ENCODE assay signal across 26 cellular contexts in the genomic region with DNA sequence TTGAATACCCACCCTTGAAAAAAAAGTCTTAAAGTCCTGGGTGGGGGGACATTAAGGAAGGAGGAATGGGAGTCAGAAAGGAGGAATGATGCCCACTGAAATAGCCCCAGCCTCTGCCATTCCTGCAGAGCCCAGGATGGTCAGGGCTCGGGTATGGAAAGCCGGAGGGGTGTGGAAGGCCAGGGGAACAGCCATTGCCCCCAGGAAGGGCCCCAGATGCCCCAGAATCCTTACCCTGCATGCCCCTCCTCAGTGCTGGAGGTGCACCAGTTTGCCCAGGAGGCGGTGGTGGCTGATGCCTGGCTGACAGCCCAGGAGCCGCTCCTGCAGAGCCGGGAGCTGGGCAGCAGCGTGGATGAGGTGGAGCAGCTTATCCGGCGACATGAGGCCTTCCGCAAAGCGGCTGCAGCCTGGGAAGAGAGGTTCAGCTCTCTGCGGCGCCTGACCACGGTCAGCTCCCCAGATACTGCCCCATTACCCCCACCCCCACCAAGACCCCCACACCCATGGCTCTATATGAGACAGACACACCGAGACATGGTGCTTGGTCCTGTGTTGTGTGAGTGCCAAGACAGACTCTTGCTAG. TPM values are rescaled to one million over a fixed set of nuclear protein-coding genes. Genes with fewer than 3 reads are reported as not detected.
A peak's percentile ranks its signal among the peaks of the same experiment; 100 is the strongest.
DNase-seq lines count a peak whose midpoint lies in the region; ATAC-seq and TF ChIP-seq lines count a peak whose summit lies in the region.
"Had no signal": no experiment of that assay in that cellular context is flagged by ENCODE, and none has a peak within 500 bp of the region (broad histone marks: within the 10 kb centered on the region; RNA-seq: fewer than 3 reads in every experiment).

No MANE protein-coding gene starts in this region.

- H3K14ac ChIP-seq in neuronal stem cell (ENCODE audit: low read length): peak overlapping the region; percentile 56

- no peak overlapping the region for H2BK12ac ChIP-seq in neuronal stem cell (ENCODE audit: low read length)

- peaks cover 41% of the 10 kb centered on the region for H3K27me3 Mint-ChIP-seq in activated CD8-positive, alpha-beta T cell treated with anti-CD3 and anti-CD28 coated beads for 36 hours

- H2BK15ac ChIP-seq in neuronal stem cell (ENCODE audit: low read length): peak overlapping the region; percentile 67

- peaks cover 0 to 1% of the 10 kb centered on the region in 2 donors for H3K9me3 ChIP-seq in neuronal stem cell (replicated peaks in 1 of 2; ENCODE audit: control insufficient read depth in 2 of 2, insufficient read depth in 1 of 2, low read depth in 1 of 2, low read length in 2 of 2)
- H3K9me3 ChIP-seq: BLaER1 treated with 17β-estradiol and CSF1 and Interleukin-3, amounts not matched to agents 10 nM and 100 nM; MG63; SJCRH30 had no signal

- H3K36me3 ChIP-seq in neuronal stem cell (replicated peaks in 1 of 2; ENCODE audit: control insufficient read depth in 2 of 2, insufficient read depth in 2 of 2, low read length in 2 of 2): no peaks in the 10 kb centered on the region
- H3K36me3 ChIP-seq: BLaER1 treated with 17β-estradiol and CSF1 and Interleukin-3, amounts not matched to agents 10 nM and 100 nM; MG63; SJCRH30 had no signal

- no peak for ATAC-seq in activated CD8-positive, alpha-beta T cell treated with anti-CD3 and anti-CD28 coated beads for 36 hours
- ATAC-seq: GM12878, HCT116, PC-3, T-cell had no signal

- no peak overlapping the region for H3K4ac ChIP-seq in neuronal stem cell (ENCODE audit: low read length)

- TF ChIP-seq CTCF in foreskin fibroblast (IDR thresholded peaks at IDR 0.05; ENCODE audit: low read depth, low read length): no peak
- TF ChIP-seq CTCF in activated CD8-positive, alpha-beta T cell treated with anti-CD3 and anti-CD28 coated beads for 36 hours (IDR thresholded peaks at IDR 0.05): no peak

- no peak overlapping the region for H3K27ac Mint-ChIP-seq in activated CD8-positive, alpha-beta T cell treated with anti-CD3 and anti-CD28 coated beads for 36 hours
- H3K27ac Mint-ChIP-seq: CD4-positive, alpha-beta T cell; T-cell had no signal

- H3K79me1 ChIP-seq in neuronal stem cell (ENCODE audit: low read depth, low read length): peaks cover 4% of the 10 kb centered on the region

- H3K9ac ChIP-seq in neuronal stem cell (ENCODE audit: low read depth, low read length, poor library complexity): peak overlapping the region; percentile 44
- H3K9ac ChIP-seq: BLaER1 treated with 17β-estradiol and CSF1 and Interleukin-3, amounts not matched to agents 10 nM and 100 nM had no signal

- in situ Hi-C loops in G401 (cut with HindIII; ENCODE audit: low sequenced_read_pairs): no loop called here

- H3K18ac ChIP-seq in neuronal stem cell (ENCODE audit: low read length): peak overlapping the region; percentile 64

- H2AFZ ChIP-seq in neuronal stem cell (ENCODE audit: low read length): no peak overlapping the region

- intact Hi-C loops in activated CD8-positive, alpha-beta T cell treated with anti-CD3 and anti-CD28 coated beads for 36 hours (cut with micrococcal nuclease): no loop called here

- peak overlapping the region; percentile 75 for H2BK5ac ChIP-seq in neuronal stem cell (ENCODE audit: low read length)

- no peak overlapping the region for H4K91ac ChIP-seq in neuronal stem cell (ENCODE audit: low read depth, low read length, poor library complexity)

- H3K4me3 Mint-ChIP-seq in activated CD8-positive, alpha-beta T cell treated with anti-CD3 and anti-CD28 coated beads for 36 hours: no peak overlapping the region
- H3K4me3 Mint-ChIP-seq: CD4-positive, alpha-beta T cell had no signal

- H3K4me2 ChIP-seq in neuronal stem cell (ENCODE audit: insufficient read depth, low read length, poor library complexity, severe bottlenecking): no peak overlapping the region
- H3K4me2 ChIP-seq: BLaER1 treated with 17β-estradiol and CSF1 and Interleukin-3, amounts not matched to agents 10 nM and 100 nM had no signal

- H2AK5ac ChIP-seq in neuronal stem cell (ENCODE audit: low read depth, low read length): peak overlapping the region; percentile 37

- H3K4me3 ChIP-seq in neuronal stem cell (ENCODE audit: low read length in 2 of 2) (no peak overlapping the region), foreskin fibroblast (ENCODE audit: low read depth in 1 of 2, low read length in 2 of 2) (no peak overlapping the region)
- H3K4me3 ChIP-seq: BLaER1 treated with 17β-estradiol and CSF1 and Interleukin-3, amounts not matched to agents 10 nM and 100 nM; GM12878; MG63; SJCRH30 had no signal

- POLR2A ChIA-PET in activated CD8-positive, alpha-beta T cell treated with anti-CD3 and anti-CD28 coated beads for 36 hours (lab: Charles Lee): no interaction called here

- no peak overlapping the region for H2BK120ac ChIP-seq in neuronal stem cell (ENCODE audit: low read depth, low read length)

- no peaks in the 10 kb centered on the region for H3K9me3 Mint-ChIP-seq in activated CD8-positive, alpha-beta T cell treated with anti-CD3 and anti-CD28 coated beads for 36 hours
- H3K9me3 Mint-ChIP-seq: T-cell had no signal

- DNase-seq in NCI-H82 (lab: John Stamatoyannopoulos, UW) (peak; percentile 18), NCI-H82 treated with DMSO at 0.1 percent for 48 hours (lab: John Stamatoyannopoulos, UW; ENCODE audit: unreplicated experiment) (no peak), G401 (ENCODE audit: low spot score) (peak; percentile 87), cerebellar cortex (ENCODE audit: low spot score) (peak; percentile 81), neuronal stem cell (ENCODE audit: low spot score) (no peak), foreskin fibroblast (no peak)
- DNase-seq in effector CD8-positive, alpha-beta T cell (lab: John Stamatoyannopoulos, UW): no peak
- no peak for DNase-seq in activated CD8-positive, alpha-beta T cell treated with anti-CD3 and anti-CD28 coated beads for 36 hours
- DNase-seq: CD4-positive, alpha-beta T cell; COR-L47; DMS153; GOT3; IMR-90; KG1; MG63; NCI-H1105 treated with DMSO at 0.1 percent for 48 hours; NCI-H146; NCI-H2029 treated with DMSO at 0.1 percent for 48 hours; NCI-H510A; NK-92 treated with Interleukin-12 subunit alpha and Interleukin-12 subunit beta, amount 100 ng/mL, for 24 hours; PC-3; SJCRH30; T-cell had no signal

- peaks cover 4 to 5% of the 10 kb centered on the region in 2 donors for H3K4me1 ChIP-seq in neuronal stem cell (ENCODE audit: control insufficient read depth in 2 of 2, insufficient read depth in 1 of 2, low read depth in 1 of 2, low read length in 2 of 2)

- peaks cover 17 to 67% (median 48%) of the 10 kb centered on the region in 3 experiments for H3K27me3 ChIP-seq in neuronal stem cell (ENCODE audit: control insufficient read depth in 3 of 3, insufficient read depth in 3 of 3, low read depth in 1 of 3, low read length in 3 of 3)
- H3K27me3 ChIP-seq: MG63 had no signal

- H3K23ac ChIP-seq in neuronal stem cell (ENCODE audit: low read depth, low read length, poor library complexity): no peak overlapping the region

- H3K27ac ChIP-seq in neuronal stem cell (replicated peaks; ENCODE audit: low read length): no peak overlapping the region
- H3K27ac ChIP-seq: BLaER1 treated with 17β-estradiol and CSF1 and Interleukin-3, amounts not matched to agents 10 nM and 100 nM; SJCRH30 had no signal

- CTCF ChIA-PET in activated CD8-positive, alpha-beta T cell treated with anti-CD3 and anti-CD28 coated beads for 36 hours (lab: Charles Lee): no interaction called here

- H4K8ac ChIP-seq in neuronal stem cell (ENCODE audit: low read depth, low read length): no peak overlapping the region

- peaks cover 13% of the 10 kb centered on the region for H3K4me1 Mint-ChIP-seq in activated CD8-positive, alpha-beta T cell treated with anti-CD3 and anti-CD28 coated beads for 36 hours (ENCODE audit: low read depth)

- no peaks in the 10 kb centered on the region for H3K36me3 Mint-ChIP-seq in activated CD8-positive, alpha-beta T cell treated with anti-CD3 and anti-CD28 coated beads for 36 hours (ENCODE audit: low read depth)
- H3K36me3 Mint-ChIP-seq: T-cell had no signal

- no CpG with 5 or more reads among the region's 14 CpGs for WGBS in neuronal stem cell (ENCODE audit: extremely low coverage in 2 of 2, insufficient read length in 2 of 2, insufficient replicate concordance in 1 of 2), 2 donors

RNA-seq across cellular contexts. Expression of gene SHKBP1, which starts 10.7 kb away (rescaled TPM):
- 74.5 and 115 TPM in 2 replicates for total RNA-seq in G401 (2014; rRNA removed; shearing (Covaris generic))
- 71.5 TPM for polyA plus RNA-seq in neuronal stem cell (2013, experiment 1 of 2)
- 74.4 TPM for polyA plus RNA-seq in neuronal stem cell (2013, experiment 2 of 2)
- total RNA-seq in activated CD8-positive, alpha-beta T cell treated with anti-CD3 and anti-CD28 coated beads for 36 hours: 10 to 100 TPM; 82.8 to 89.3 TPM

RNA-seq across cellular contexts. Expression of gene LTBP4, which starts 35.2 kb away (rescaled TPM):
- total RNA-seq in G401 (2014; rRNA removed; shearing (Covaris generic)): 54.8 and 64.4 TPM in 2 replicates
- polyA plus RNA-seq in neuronal stem cell (2013, experiment 1 of 2): 83.2 TPM
- 84.5 TPM for polyA plus RNA-seq in neuronal stem cell (2013, experiment 2 of 2)
- total RNA-seq in activated CD8-positive, alpha-beta T cell treated with anti-CD3 and anti-CD28 coated beads for 36 hours: 100 to 1,000 TPM; 117 to 121 TPM

Comparison
In these comparisons a context has a peak if more than half of its experiments do, and no peak if none do; other contexts are left out.
1. DNase-seq: peak in NCI-H82 (single experiment), G401 (single experiment) and cerebellar cortex (single experiment); none in NCI-H82 treated with DMSO at 0.1 percent for 48 hours (single experiment), neuronal stem cell (single experiment), foreskin fibroblast (0 of 2), effector CD8-positive, alpha-beta T cell (single experiment) and activated CD8-positive, alpha-beta T cell treated with anti-CD3 and anti-CD28 coated beads for 36 hours (single experiment).